ENCODE assay signal across 20 cellular contexts in genomic region chr9:112404367-112404979, GRCh38. TPM values are rescaled to one million over a fixed set of nuclear protein-coding genes. Genes with fewer than 3 reads are reported as not detected.
DNase-seq lines count a peak whose midpoint lies in the region; ATAC-seq and TF ChIP-seq lines count a peak whose summit lies in the region.
"Had no signal": no experiment of that assay in that cellular context is flagged by ENCODE, and none has a peak within 500 bp of the region (broad histone marks: within the 10 kb centered on the region; RNA-seq: fewer than 3 reads in every experiment).

No MANE protein-coding gene starts in this region.

- POLR2A ChIA-PET in PC-3 (lab: Charles Lee; ENCODE audit: unreplicated experiment) = no interaction called here

- H3K9me3 Mint-ChIP-seq in osteocyte (ENCODE audit: unreplicated experiment) = no peaks in the 10 kb centered on the region
- H3K9me3 Mint-ChIP-seq: activated CD4-positive, alpha-beta memory T cell treated with anti-CD3 and anti-CD28 coated beads for 36 hours; stimulated activated memory B cell treated with anti-CD40 and anti-IgM and Interleukin-4, amounts not matched to agents 10 μg/mL and 1 μg/mL and 100 μg/mL, for 72 hours; T-helper 1 cell treated with Interleukin-12 subunit alpha and Interleukin-12 subunit beta and Interleukin-4 antibody, amounts not matched to agents 30 μg/mL and 1 μg/mL, for 36 hours had no signal

- H3K9me3 ChIP-seq in SK-N-MC (ENCODE audit: low read depth, low read length) (no peaks in the 10 kb centered on the region), PC-3 (ENCODE audit: low read length) (no peaks in the 10 kb centered on the region)
- H3K9me3 ChIP-seq: SJCRH30, thoracic aorta had no signal

- no peaks in the 10 kb centered on the region for H3K4me1 ChIP-seq in PC-3 (ENCODE audit: insufficient read depth, low read length)
- H3K4me1 ChIP-seq: SJCRH30 had no signal

- H3K27me3 ChIP-seq in PC-3 (ENCODE audit: low read length) = no peaks in the 10 kb centered on the region
- H3K27me3 ChIP-seq: SJCRH30 had no signal

- DNase-seq in EL (peak; percentile 3), SK-N-MC (ENCODE audit: low read depth, low spot score) (peak; percentile 50), fibroblast of peridontal ligament (ENCODE audit: extremely low read depth) (peak; percentile 27), osteocyte (ENCODE audit: extremely low spot score, unreplicated experiment) (no peak), PC-3 (no peak)
- DNase-seq: activated CD4-positive, alpha-beta memory T cell treated with anti-CD3 and anti-CD28 coated beads for 36 hours; activated naive CD4-positive, alpha-beta T cell treated with Interleukin-2 at 50 U/mL for 16 hours; activated T-cell treated with anti-CD3 and anti-CD28 coated beads, Interleukin-2, amount 50 U/mL, for 1 hour; aorta; COR-L47; H7; NCI-H69; right cardiac atrium; SJCRH30 had no signal

- H3K27ac ChIP-seq in SK-N-MC (peak overlapping the region; percentile 74; the same call in 1 of the 2 replicates), PC-3 (ENCODE audit: low read length) (no peak overlapping the region)
- H3K27ac ChIP-seq: SJCRH30, thoracic aorta had no signal

- H4K20me1 ChIP-seq in PC-3 (ENCODE audit: low read length) = no peaks in the 10 kb centered on the region

- H3F3A ChIP-seq in PC-3 (ENCODE audit: low read length, unreplicated experiment) = no peaks in the 10 kb centered on the region

- no peak overlapping the region for H3K4me3 Mint-ChIP-seq in osteocyte (ENCODE audit: unreplicated experiment)
- H3K4me3 Mint-ChIP-seq: activated CD4-positive, alpha-beta memory T cell treated with anti-CD3 and anti-CD28 coated beads for 36 hours; B cell; stimulated activated memory B cell treated with anti-CD40 and anti-IgM and Interleukin-4, amounts not matched to agents 10 μg/mL and 1 μg/mL and 100 μg/mL, for 72 hours; T-helper 1 cell treated with Interleukin-12 subunit alpha and Interleukin-12 subunit beta and Interleukin-4 antibody, amounts not matched to agents 30 μg/mL and 1 μg/mL, for 36 hours had no signal

- H3K4me3 ChIP-seq in SK-N-MC (peak overlapping the region; percentile 11; the same call in 1 of the 2 replicates), PC-3 (ENCODE audit: low read length) (no peak overlapping the region)
- H3K4me3 ChIP-seq: SJCRH30, thoracic aorta had no signal

- H3K27ac Mint-ChIP-seq in osteocyte (ENCODE audit: unreplicated experiment) = peak overlapping the region; percentile 2
- H3K27ac Mint-ChIP-seq: activated CD4-positive, alpha-beta memory T cell treated with anti-CD3 and anti-CD28 coated beads for 36 hours; B cell; stimulated activated memory B cell treated with anti-CD40 and anti-IgM and Interleukin-4, amounts not matched to agents 10 μg/mL and 1 μg/mL and 100 μg/mL, for 72 hours; T-helper 1 cell treated with Interleukin-12 subunit alpha and Interleukin-12 subunit beta and Interleukin-4 antibody, amounts not matched to agents 30 μg/mL and 1 μg/mL, for 36 hours had no signal

- H3K9me2 ChIP-seq in PC-3 (replicated peaks; ENCODE audit: low read length) = no peaks in the 10 kb centered on the region

- H2AFZ ChIP-seq in PC-3 (ENCODE audit: low read length) = no peak overlapping the region

- no peaks in the 10 kb centered on the region for H3K27me3 Mint-ChIP-seq in osteocyte (ENCODE audit: unreplicated experiment)
- H3K27me3 Mint-ChIP-seq: activated CD4-positive, alpha-beta memory T cell treated with anti-CD3 and anti-CD28 coated beads for 36 hours; B cell; stimulated activated memory B cell treated with anti-CD40 and anti-IgM and Interleukin-4, amounts not matched to agents 10 μg/mL and 1 μg/mL and 100 μg/mL, for 72 hours had no signal

- TF ChIP-seq CTCF in osteocyte (IDR thresholded peaks at IDR 0.05) (no peak), PC-3 (conservative IDR thresholded peaks at IDR 0.05; ENCODE audit: low read depth, low read length) (no peak)

- intact Hi-C loops in PC-3 (cut with micrococcal nuclease) = no loop called here

- no peaks in the 10 kb centered on the region; the same call in 1 of the 2 replicates for H3K79me2 ChIP-seq in PC-3 (ENCODE audit: low read length)

- no TSS peak for BruUV-seq in PC-3 (replicated peaks; lab: Mats Ljungman, UMichigan)

- H3K9ac ChIP-seq in SK-N-MC (ENCODE audit: insufficient read length) = no peak overlapping the region
- no peak overlapping the region for H3K9ac ChIP-seq in PC-3 (ENCODE audit: low read length)

- peaks cover 8% of the 10 kb centered on the region for H3K4me1 Mint-ChIP-seq in osteocyte (ENCODE audit: unreplicated experiment)
- H3K4me1 Mint-ChIP-seq: B cell; stimulated activated memory B cell treated with anti-CD40 and anti-IgM and Interleukin-4, amounts not matched to agents 10 μg/mL and 1 μg/mL and 100 μg/mL, for 72 hours had no signal

- no peak for ATAC-seq in HG03196 (IDR thresholded peaks at IDR 0.05; ENCODE audit: unreplicated experiment)
- no peak for ATAC-seq in PC-3
- no peak for ATAC-seq in GM18873 (IDR thresholded peaks at IDR 0.05; ENCODE audit: low FRiP score, unreplicated experiment)
- ATAC-seq: right cardiac atrium; stimulated activated memory B cell treated with anti-CD40 and anti-IgM and Interleukin-4, amounts not matched to agents 10 μg/mL and 1 μg/mL and 100 μg/mL, for 72 hours had no signal

- CTCF ChIA-PET in PC-3 (lab: Charles Lee) = no interaction called here

- H3K4me2 ChIP-seq in PC-3 (ENCODE audit: low read length) = no peak overlapping the region

- H3K36me3 ChIP-seq in SK-N-MC (ENCODE audit: insufficient read depth, low read length) = peaks cover 14% of the 10 kb centered on the region
- peaks cover 9% of the 10 kb centered on the region for H3K36me3 ChIP-seq in PC-3 (ENCODE audit: low read depth, low read length)

- H3K36me3 Mint-ChIP-seq in osteocyte (ENCODE audit: unreplicated experiment) = peaks cover 19% of the 10 kb centered on the region

RNA-seq across cellular contexts. Expression of gene HSDL2, which starts 24.6 kb away (rescaled TPM):
- total RNA-seq in osteocyte = 19.0 and 20.1 TPM in 2 replicates
- total RNA-seq in PC-3 (2014; rRNA removed) = 24.6 and 37.0 TPM in 2 replicates

Comparison
In these comparisons a context has a peak if more than half of its experiments do, and no peak if none do; other contexts are left out.
1. DNase-seq: peak in EL (single experiment), SK-N-MC (single experiment) and fibroblast of peridontal ligament (single experiment); none in osteocyte (single experiment) and PC-3 (single experiment).